Comparison of ENCODE assay signal across 11 cellular contexts in genomic region chr1:160836981-160837557, GRCh38. TPM values are rescaled to one million over a fixed set of nuclear protein-coding genes. Genes with fewer than 3 reads are reported as not detected.
DNase-seq lines count a peak whose midpoint lies in the region; ATAC-seq lines count a peak whose summit lies in the region.
"Had no signal": no experiment of that assay in that cellular context is flagged by ENCODE, and none has a peak within 500 bp of the region (broad histone marks: within the 10 kb centered on the region; RNA-seq: fewer than 3 reads in every experiment).

No MANE protein-coding gene starts in this region.

- ATAC-seq in activated CD8-positive, alpha-beta memory T cell treated with anti-CD3 and anti-CD28 coated beads, Interleukin-2, amount 10 ng/mL, durations not matched to agents 7 days and 5 days: no peak
- ATAC-seq in stimulated activated effector memory CD8-positive, alpha-beta T cell treated with anti-CD3 and anti-CD28 coated beads, Interleukin-12 subunit alpha, Interleukin-12 subunit beta, amount 100 ng/mL, for 72 hours: no peak

- H3K27me3 Mint-ChIP-seq in activated CD8-positive, alpha-beta memory T cell treated with anti-CD3 and anti-CD28 coated beads, Interleukin-2, amount 10 ng/mL, durations not matched to agents 7 days and 5 days: no peaks in the 10 kb centered on the region

- CTCF ChIA-PET in activated CD8-positive, alpha-beta memory T cell treated with anti-CD3 and anti-CD28 coated beads, Interleukin-2, amount 10 ng/mL, durations not matched to agents 7 days and 5 days (lab: Charles Lee): interaction anchor here (0.8 to 7.2 kb wide), 39 partner anchors 10 to 261 kb away, joined by 3 to 270 read pairs (median 6); partner anchors contain the start of genes ARHGAP30, CD244, ITLN1 and ITLN2

- in situ Hi-C loops in SK-MEL-5 (cut with HindIII; ENCODE audit: low pct_unique_long_range_greater_than_20kb, low sequenced_read_pairs): no loop called here

- no peak overlapping the region for H3K4me3 Mint-ChIP-seq in activated CD8-positive, alpha-beta memory T cell treated with anti-CD3 and anti-CD28 coated beads, Interleukin-2, amount 10 ng/mL, durations not matched to agents 7 days and 5 days
- peak overlapping the region; percentile 80 for H3K4me3 Mint-ChIP-seq in stimulated activated effector memory CD8-positive, alpha-beta T cell treated with anti-CD3 and anti-CD28 coated beads, Interleukin-12 subunit alpha, Interleukin-12 subunit beta, amount 100 ng/mL, for 72 hours

- H3K9me3 Mint-ChIP-seq in activated CD8-positive, alpha-beta memory T cell treated with anti-CD3 and anti-CD28 coated beads, Interleukin-2, amount 10 ng/mL, durations not matched to agents 7 days and 5 days (ENCODE audit: low read depth): no peaks in the 10 kb centered on the region
- H3K9me3 Mint-ChIP-seq in stimulated activated effector memory CD8-positive, alpha-beta T cell treated with anti-CD3 and anti-CD28 coated beads, Interleukin-12 subunit alpha, Interleukin-12 subunit beta, amount 100 ng/mL, for 72 hours: no peaks in the 10 kb centered on the region

- H3K27ac Mint-ChIP-seq in activated CD8-positive, alpha-beta memory T cell treated with anti-CD3 and anti-CD28 coated beads, Interleukin-2, amount 10 ng/mL, durations not matched to agents 7 days and 5 days: peak overlapping the region; percentile 98
- H3K27ac Mint-ChIP-seq in stimulated activated effector memory CD8-positive, alpha-beta T cell treated with anti-CD3 and anti-CD28 coated beads, Interleukin-12 subunit alpha, Interleukin-12 subunit beta, amount 100 ng/mL, for 72 hours: peak overlapping the region; percentile 99

- peaks cover 47% of the 10 kb centered on the region for H3K36me3 Mint-ChIP-seq in activated CD8-positive, alpha-beta memory T cell treated with anti-CD3 and anti-CD28 coated beads, Interleukin-2, amount 10 ng/mL, durations not matched to agents 7 days and 5 days
- H3K36me3 Mint-ChIP-seq in stimulated activated effector memory CD8-positive, alpha-beta T cell treated with anti-CD3 and anti-CD28 coated beads, Interleukin-12 subunit alpha, Interleukin-12 subunit beta, amount 100 ng/mL, for 72 hours: peaks cover 15% of the 10 kb centered on the region

- peaks cover 63% of the 10 kb centered on the region for H3K4me1 Mint-ChIP-seq in activated CD8-positive, alpha-beta memory T cell treated with anti-CD3 and anti-CD28 coated beads, Interleukin-2, amount 10 ng/mL, durations not matched to agents 7 days and 5 days
- H3K4me1 Mint-ChIP-seq in stimulated activated effector memory CD8-positive, alpha-beta T cell treated with anti-CD3 and anti-CD28 coated beads, Interleukin-12 subunit alpha, Interleukin-12 subunit beta, amount 100 ng/mL, for 72 hours: peaks cover 78% of the 10 kb centered on the region

- no peak for DNase-seq in activated CD8-positive, alpha-beta memory T cell treated with anti-CD3 and anti-CD28 coated beads, Interleukin-2, amount 10 ng/mL, durations not matched to agents 7 days and 5 days
- DNase-seq in activated CD8-positive, alpha-beta memory T cell treated with anti-CD3 and anti-CD28 coated beads, Interleukin-2, amount 50 U/mL, for 4 hours: no peak
- DNase-seq in SK-MEL-5 (ENCODE audit: low read depth, low spot score) (peak; percentile 90), foreskin melanocyte (peak; percentile 97), NCI-H1694 treated with DMSO at 0.1 percent for 48 hours (lab: John Stamatoyannopoulos, UW) (no peak), NCI-H510A (lab: John Stamatoyannopoulos, UW) (no peak), H4 (ENCODE audit: low spot score) (no peak)
- no peak for DNase-seq in stimulated activated effector memory CD8-positive, alpha-beta T cell treated with anti-CD3 and anti-CD28 coated beads, Interleukin-12 subunit alpha, Interleukin-12 subunit beta, amount 100 ng/mL, for 72 hours (ENCODE audit: low spot score in 2 of 2)
- DNase-seq: ACHN, OCI-M1, sigmoid colon had no signal

RNA-seq across cellular contexts. Expression of gene CD244, which starts 25.6 kb away (rescaled TPM):
- total RNA-seq in activated CD8-positive, alpha-beta memory T cell treated with anti-CD3 and anti-CD28 coated beads, Interleukin-2, amount 10 ng/mL, durations not matched to agents 7 days and 5 days: 10 to 100 TPM; 25.6 to 34.5 TPM
- 0.05 TPM in 2 replicates for total RNA-seq in SK-MEL-5 (2014; rRNA removed; shearing (Covaris generic))
- 0.04 and 0.10 TPM in 2 replicates for polyA plus RNA-seq in SK-MEL-5 (2015; cell fraction: cytosol; rRNA removed)
- 0.19 TPM in 1 of 2 replicates, not detected in the other for polyA plus RNA-seq in SK-MEL-5 (2015; cell fraction: nucleus; rRNA removed)
- total RNA-seq in H4 (2014; rRNA removed; shearing (Covaris generic)): not detected in 2 replicates

RNA-seq across cellular contexts. Expression of gene LY9, which starts 41.1 kb away (rescaled TPM):
- 1 to 10 TPM; 1.3 to 8.0 TPM for total RNA-seq in activated CD8-positive, alpha-beta memory T cell treated with anti-CD3 and anti-CD28 coated beads, Interleukin-2, amount 10 ng/mL, durations not matched to agents 7 days and 5 days
- total RNA-seq in SK-MEL-5 (2014; rRNA removed; shearing (Covaris generic)): not detected in 2 replicates
- polyA plus RNA-seq in SK-MEL-5 (2015; cell fraction: cytosol; rRNA removed): not detected in 2 replicates
- not detected in 2 replicates for polyA plus RNA-seq in SK-MEL-5 (2015; cell fraction: nucleus; rRNA removed)
- not detected in 2 replicates for total RNA-seq in H4 (2014; rRNA removed; shearing (Covaris generic))

RNA-seq across cellular contexts. Expression of gene ITLN1, which starts 47.9 kb away (rescaled TPM):
- not detected for total RNA-seq in activated CD8-positive, alpha-beta memory T cell treated with anti-CD3 and anti-CD28 coated beads, Interleukin-2, amount 10 ng/mL, durations not matched to agents 7 days and 5 days
- total RNA-seq in SK-MEL-5 (2014; rRNA removed; shearing (Covaris generic)): not detected in 2 replicates
- polyA plus RNA-seq in SK-MEL-5 (2015; cell fraction: cytosol; rRNA removed): not detected in 2 replicates
- not detected in 2 replicates for polyA plus RNA-seq in SK-MEL-5 (2015; cell fraction: nucleus; rRNA removed)
- total RNA-seq in H4 (2014; rRNA removed; shearing (Covaris generic)): not detected in 2 replicates

Comparison
In these comparisons a context has a peak if more than half of its experiments do, and no peak if none do; other contexts are left out.
1. DNase-seq: peak in SK-MEL-5 (single experiment) and foreskin melanocyte (single experiment); none in activated CD8-positive, alpha-beta memory T cell treated with anti-CD3 and anti-CD28 coated beads, Interleukin-2, amount 10 ng/mL, durations not matched to agents 7 days and 5 days (single experiment), activated CD8-positive, alpha-beta memory T cell treated with anti-CD3 and anti-CD28 coated beads, Interleukin-2, amount 50 U/mL, for 4 hours (single experiment), stimulated activated effector memory CD8-positive, alpha-beta T cell treated with anti-CD3 and anti-CD28 coated beads, Interleukin-12 subunit alpha, Interleukin-12 subunit beta, amount 100 ng/mL, for 72 hours (0 of 2), NCI-H1694 treated with DMSO at 0.1 percent for 48 hours (single experiment), NCI-H510A (single experiment) and H4 (single experiment).
2. RNA of gene CD244, which starts 25.6 kb away (total RNA-seq): 25.6 to 34.5 TPM in activated CD8-positive, alpha-beta memory T cell treated with anti-CD3 and anti-CD28 coated beads, Interleukin-2, amount 10 ng/mL, durations not matched to agents 7 days and 5 days; 0.05 TPM in SK-MEL-5 and not detected in H4; every median in the first group is over 10 times any median in the second.